Comparison of ENCODE assay signal across 9 cellular contexts in the genomic region with DNA sequence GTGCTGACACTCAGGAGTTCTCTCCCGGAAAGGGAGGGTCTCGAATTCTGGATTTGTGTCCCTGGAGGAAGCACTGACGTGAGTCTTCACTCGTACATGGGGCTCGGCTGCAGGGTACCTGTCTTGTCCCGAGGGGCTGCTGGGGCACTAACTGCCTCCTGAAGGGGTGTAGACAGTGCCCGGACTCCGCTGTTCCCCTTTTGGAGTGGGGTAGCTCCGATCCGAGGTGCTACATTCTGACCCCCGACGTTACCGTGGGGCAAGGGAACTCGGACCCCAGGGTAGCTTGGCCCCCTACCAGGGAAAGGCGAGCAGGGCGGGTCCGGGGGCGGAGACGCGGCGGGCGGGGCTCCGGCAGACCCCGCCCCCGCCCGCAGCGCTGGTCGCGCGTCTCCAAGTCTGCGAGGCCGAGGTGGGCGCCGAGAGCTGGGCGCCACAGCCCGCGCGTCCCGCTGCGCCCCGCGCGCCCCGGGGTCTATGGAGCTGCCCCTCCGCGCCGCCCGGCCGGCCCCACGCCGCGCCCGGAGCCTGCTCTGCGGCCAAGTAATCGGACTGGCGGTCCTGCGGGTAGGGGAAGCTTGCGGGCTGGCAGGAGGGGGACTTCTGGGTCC. TPM values are rescaled to one million over a fixed set of nuclear protein-coding genes. Genes with fewer than 3 reads are reported as not detected.
DNase-seq lines count a peak whose midpoint lies in the region; ATAC-seq and TF ChIP-seq lines count a peak whose summit lies in the region.
"Had no signal": no experiment of that assay in that cellular context is flagged by ENCODE, and none has a peak within 500 bp of the region (broad histone marks: within the 10 kb centered on the region; RNA-seq: fewer than 3 reads in every experiment).

A gene with protein sequence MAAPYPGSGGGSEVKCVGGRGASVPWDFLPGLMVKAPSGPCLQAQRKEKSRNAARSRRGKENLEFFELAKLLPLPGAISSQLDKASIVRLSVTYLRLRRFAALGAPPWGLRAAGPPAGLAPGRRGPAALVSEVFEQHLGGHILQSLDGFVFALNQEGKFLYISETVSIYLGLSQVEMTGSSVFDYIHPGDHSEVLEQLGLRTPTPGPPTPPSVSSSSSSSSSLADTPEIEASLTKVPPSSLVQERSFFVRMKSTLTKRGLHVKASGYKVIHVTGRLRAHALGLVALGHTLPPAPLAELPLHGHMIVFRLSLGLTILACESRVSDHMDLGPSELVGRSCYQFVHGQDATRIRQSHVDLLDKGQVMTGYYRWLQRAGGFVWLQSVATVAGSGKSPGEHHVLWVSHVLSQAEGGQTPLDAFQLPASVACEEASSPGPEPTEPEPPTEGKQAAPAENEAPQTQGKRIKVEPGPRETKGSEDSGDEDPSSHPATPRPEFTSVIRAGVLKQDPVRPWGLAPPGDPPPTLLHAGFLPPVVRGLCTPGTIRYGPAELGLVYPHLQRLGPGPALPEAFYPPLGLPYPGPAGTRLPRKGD (plus strand): TSS at position 407 of the 611 bp plus-strand sequence. CDS start 1,211 bp downstream, outside the sequence.

- no peaks in the 10 kb centered on the region for H3K36me3 ChIP-seq in iPS-20b (ENCODE audit: insufficient read depth, low read depth, low read length)

- H3K4me1 ChIP-seq in iPS-20b (ENCODE audit: insufficient read depth, low read length) = peaks cover 4% of the 10 kb centered on the region; the same call in 1 of the 2 replicates

- peaks cover 8% of the 10 kb centered on the region for H3K4me1 Mint-ChIP-seq in activated CD8-positive, alpha-beta T cell treated with anti-CD3 and anti-CD28 coated beads for 36 hours (ENCODE audit: low read depth)
- peaks cover 14% of the 10 kb centered on the region for H3K4me1 Mint-ChIP-seq in activated CD8-positive, alpha-beta T cell treated with anti-CD3 and anti-CD28 coated beads, Interleukin-2, amount 10 ng/mL, durations not matched to agents 7 days and 5 days (ENCODE audit: low read depth)
- peaks cover 10% of the 10 kb centered on the region for H3K4me1 Mint-ChIP-seq in WTC11
- peaks cover 20% of the 10 kb centered on the region for H3K4me1 Mint-ChIP-seq in stimulated activated naive CD8-positive, alpha-beta T cell treated with anti-CD3 and anti-CD28 coated beads, Interleukin-15, amount 100 ng/mL, for 72 hours

- no peak within 1 kb of the TSS for H3K27ac Mint-ChIP-seq in activated CD8-positive, alpha-beta T cell treated with anti-CD3 and anti-CD28 coated beads for 36 hours
- H3K27ac Mint-ChIP-seq in activated CD8-positive, alpha-beta T cell treated with anti-CD3 and anti-CD28 coated beads, Interleukin-2, amount 10 ng/mL, durations not matched to agents 7 days and 5 days = no peak within 1 kb of the TSS
- no peak within 1 kb of the TSS for H3K27ac Mint-ChIP-seq in WTC11
- H3K27ac Mint-ChIP-seq in stimulated activated naive CD8-positive, alpha-beta T cell treated with anti-CD3 and anti-CD28 coated beads, Interleukin-15, amount 100 ng/mL, for 72 hours = no peak within 1 kb of the TSS

- DNase-seq in activated CD8-positive, alpha-beta T cell treated with anti-CD3 and anti-CD28 coated beads for 36 hours = no peak
- DNase-seq in activated CD8-positive, alpha-beta T cell treated with anti-CD3 and anti-CD28 coated beads, Interleukin-2, amount 10 ng/mL, durations not matched to agents 7 days and 5 days = no peak
- DNase-seq in WTC11 (ENCODE audit: low spot score) (peak; percentile 54), NCI-H345 treated with DMSO at 0.1 percent for 48 hours (lab: John Stamatoyannopoulos, UW; ENCODE audit: unreplicated experiment) (no peak)
- no peak for DNase-seq in stimulated activated naive CD8-positive, alpha-beta T cell treated with anti-CD3 and anti-CD28 coated beads, Interleukin-15, amount 100 ng/mL, for 72 hours
- DNase-seq: NCI-H1092 had no signal

- no peak within 1 kb of the TSS for H3K4me3 Mint-ChIP-seq in activated CD8-positive, alpha-beta T cell treated with anti-CD3 and anti-CD28 coated beads for 36 hours
- no peak within 1 kb of the TSS for H3K4me3 Mint-ChIP-seq in activated CD8-positive, alpha-beta T cell treated with anti-CD3 and anti-CD28 coated beads, Interleukin-2, amount 10 ng/mL, durations not matched to agents 7 days and 5 days
- peak within 1 kb of the TSS; percentile 65 for H3K4me3 Mint-ChIP-seq in WTC11
- H3K4me3 Mint-ChIP-seq in stimulated activated naive CD8-positive, alpha-beta T cell treated with anti-CD3 and anti-CD28 coated beads, Interleukin-15, amount 100 ng/mL, for 72 hours = peak within 1 kb of the TSS; percentile 59 to 74

- no peak within 1 kb of the TSS for H3K27ac ChIP-seq in iPS-20b (ENCODE audit: low read length)

- H3K36me3 Mint-ChIP-seq in activated CD8-positive, alpha-beta T cell treated with anti-CD3 and anti-CD28 coated beads for 36 hours (ENCODE audit: low read depth) = no peaks in the 10 kb centered on the region
- no peaks in the 10 kb centered on the region for H3K36me3 Mint-ChIP-seq in activated CD8-positive, alpha-beta T cell treated with anti-CD3 and anti-CD28 coated beads, Interleukin-2, amount 10 ng/mL, durations not matched to agents 7 days and 5 days (ENCODE audit: low read depth)
- H3K36me3 Mint-ChIP-seq in WTC11 = no peaks in the 10 kb centered on the region

- peak; percentile 50 for ATAC-seq in activated CD8-positive, alpha-beta T cell treated with anti-CD3 and anti-CD28 coated beads for 36 hours
- no peak for ATAC-seq in activated CD8-positive, alpha-beta T cell treated with anti-CD3 and anti-CD28 coated beads, Interleukin-2, amount 10 ng/mL, durations not matched to agents 7 days and 5 days
- peak; percentile 61 for ATAC-seq in WTC11
- peak; percentile 31 for ATAC-seq in stimulated activated naive CD8-positive, alpha-beta T cell treated with anti-CD3 and anti-CD28 coated beads, Interleukin-15, amount 100 ng/mL, for 72 hours
- no peak for ATAC-seq in GM21367 (IDR thresholded peaks at IDR 0.05; ENCODE audit: unreplicated experiment)
- ATAC-seq in HG02642 (IDR thresholded peaks at IDR 0.05; ENCODE audit: poor library complexity, unreplicated experiment) = no peak

- H3K9me3 Mint-ChIP-seq in activated CD8-positive, alpha-beta T cell treated with anti-CD3 and anti-CD28 coated beads for 36 hours = no peaks in the 10 kb centered on the region
- no peaks in the 10 kb centered on the region for H3K9me3 Mint-ChIP-seq in activated CD8-positive, alpha-beta T cell treated with anti-CD3 and anti-CD28 coated beads, Interleukin-2, amount 10 ng/mL, durations not matched to agents 7 days and 5 days (ENCODE audit: insufficient read depth)
- H3K9me3 Mint-ChIP-seq in WTC11 = no peaks in the 10 kb centered on the region
- no peaks in the 10 kb centered on the region for H3K9me3 Mint-ChIP-seq in stimulated activated naive CD8-positive, alpha-beta T cell treated with anti-CD3 and anti-CD28 coated beads, Interleukin-15, amount 100 ng/mL, for 72 hours

- H3K27me3 Mint-ChIP-seq in activated CD8-positive, alpha-beta T cell treated with anti-CD3 and anti-CD28 coated beads for 36 hours = peaks cover 43% of the 10 kb centered on the region
- peaks cover 51% of the 10 kb centered on the region for H3K27me3 Mint-ChIP-seq in activated CD8-positive, alpha-beta T cell treated with anti-CD3 and anti-CD28 coated beads, Interleukin-2, amount 10 ng/mL, durations not matched to agents 7 days and 5 days (ENCODE audit: low read depth)
- peaks cover 78% of the 10 kb centered on the region for H3K27me3 Mint-ChIP-seq in WTC11 (ENCODE audit: low read depth)
- peaks cover 61% of the 10 kb centered on the region for H3K27me3 Mint-ChIP-seq in stimulated activated naive CD8-positive, alpha-beta T cell treated with anti-CD3 and anti-CD28 coated beads, Interleukin-15, amount 100 ng/mL, for 72 hours

- H3K9ac ChIP-seq in iPS-20b (ENCODE audit: low read depth, low read length) = no peak within 1 kb of the TSS

- H3K9me3 ChIP-seq in iPS-20b (ENCODE audit: insufficient read depth, low read depth, low read length) = no peaks in the 10 kb centered on the region

- no peak for TF ChIP-seq CTCF in activated CD8-positive, alpha-beta T cell treated with anti-CD3 and anti-CD28 coated beads for 36 hours (IDR thresholded peaks at IDR 0.05)
- no peak for TF ChIP-seq CTCF in WTC11 (IDR thresholded peaks at IDR 0.05)

- CTCF ChIA-PET in activated CD8-positive, alpha-beta T cell treated with anti-CD3 and anti-CD28 coated beads for 36 hours (lab: Charles Lee) = interaction anchor here (1.1 to 1.3 kb wide), 3 partner anchors 17 to 225 kb away, joined by 3 to 5 read pairs (median 4); no protein-coding TSS in a partner anchor
- CTCF ChIA-PET in activated CD8-positive, alpha-beta T cell treated with anti-CD3 and anti-CD28 coated beads, Interleukin-2, amount 10 ng/mL, durations not matched to agents 7 days and 5 days (lab: Charles Lee) = interaction anchor here (1.2 kb wide), 1 partner anchor 61 kb away, joined by 4 read pairs; no protein-coding TSS in a partner anchor
- CTCF ChIA-PET in WTC11 (lab: Charles Lee) = interaction anchor here (0.7 to 2.6 kb wide), 11 partner anchors 9 to 329 kb away, joined by 3 to 16 read pairs (median 3); a partner anchor contains a TSS

- POLR2A ChIA-PET in activated CD8-positive, alpha-beta T cell treated with anti-CD3 and anti-CD28 coated beads for 36 hours (lab: Charles Lee) = interaction anchor here (1.1 to 1.6 kb wide), 4 partner anchors 11 to 94 kb away, joined by 3 to 5 read pairs (median 4); a partner anchor contains a TSS
- POLR2A ChIA-PET in activated CD8-positive, alpha-beta T cell treated with anti-CD3 and anti-CD28 coated beads, Interleukin-2, amount 10 ng/mL, durations not matched to agents 7 days and 5 days (lab: Charles Lee) = interaction anchor here (0.9 kb wide), 1 partner anchor 112 kb away, joined by 3 read pairs; no protein-coding TSS in a partner anchor
- POLR2A ChIA-PET in WTC11 (lab: Charles Lee) = no interaction called here

- intact Hi-C loops in activated CD8-positive, alpha-beta T cell treated with anti-CD3 and anti-CD28 coated beads for 36 hours (cut with micrococcal nuclease) = no loop called here

- H3K27me3 ChIP-seq in iPS-20b (ENCODE audit: insufficient read depth, low read length) = peaks cover 66% of the 10 kb centered on the region

- peak within 1 kb of the TSS; percentile 62 for H3K4me3 ChIP-seq in iPS-20b (ENCODE audit: low read length)

TF ChIP-seq in WTC11, 78 proteins besides CTCF, POLR2A, EP300 and RAD21 (continues in another document):
- TF ChIP-seq FOXP1 (CRISPR knock-in tag; IDR thresholded peaks at IDR 0.05; ENCODE audit: borderline replicate concordance) = peak; percentile 57; the same call in 1 of the 2 replicates
- TF ChIP-seq SP1 (CRISPR knock-in tag; conservative IDR thresholded peaks at IDR 0.05) = peak; percentile 86

RNA-seq across cellular contexts. Expression of the gene that starts here (rescaled TPM):
- under 1 TPM; 0.27 to 0.65 TPM for total RNA-seq in activated CD8-positive, alpha-beta T cell treated with anti-CD3 and anti-CD28 coated beads for 36 hours
- total RNA-seq in activated CD8-positive, alpha-beta T cell treated with anti-CD3 and anti-CD28 coated beads, Interleukin-2, amount 10 ng/mL, durations not matched to agents 7 days and 5 days = not detected
- total RNA-seq in WTC11 (2021) = 6.8 to 11.1 TPM (median 10.3 TPM) in 3 replicates

Comparison
In these comparisons a context has a peak if more than half of its experiments do, and no peak if none do; other contexts are left out.
1. Peak in ATAC-seq in activated CD8-positive, alpha-beta T cell treated with anti-CD3 and anti-CD28 coated beads for 36 hours; RNA of the gene not detected or under 1 TPM.
2. ATAC-seq: peak in WTC11 (single experiment) and stimulated activated naive CD8-positive, alpha-beta T cell treated with anti-CD3 and anti-CD28 coated beads, Interleukin-15, amount 100 ng/mL, for 72 hours (single experiment); none in activated CD8-positive, alpha-beta T cell treated with anti-CD3 and anti-CD28 coated beads, Interleukin-2, amount 10 ng/mL, durations not matched to agents 7 days and 5 days (single experiment), GM21367 (single experiment) and HG02642 (single experiment).
3. H3K4me3 Mint-ChIP-seq: peak in WTC11 (single experiment) and stimulated activated naive CD8-positive, alpha-beta T cell treated with anti-CD3 and anti-CD28 coated beads, Interleukin-15, amount 100 ng/mL, for 72 hours (2 of 2); none in activated CD8-positive, alpha-beta T cell treated with anti-CD3 and anti-CD28 coated beads for 36 hours (single experiment) and activated CD8-positive, alpha-beta T cell treated with anti-CD3 and anti-CD28 coated beads, Interleukin-2, amount 10 ng/mL, durations not matched to agents 7 days and 5 days (single experiment).